14 cellular contexts compared by ENCODE assay signal in genomic region chr2:42339191-42339912, GRCh38. TPM values are rescaled to one million over a fixed set of nuclear protein-coding genes. Genes with fewer than 3 reads are reported as not detected.
A peak's percentile ranks its signal among the peaks of the same experiment; 100 is the strongest.
DNase-seq lines count a peak whose midpoint lies in the region; ATAC-seq and TF ChIP-seq lines count a peak whose summit lies in the region.
"Had no signal": no experiment of that assay in that cellular context is flagged by ENCODE, and none has a peak within 500 bp of the region (broad histone marks: within the 10 kb centered on the region; RNA-seq: fewer than 3 reads in every experiment).

No MANE protein-coding gene starts in this region.

- no peak overlapping the region for H2AFZ ChIP-seq in SK-N-SH (ENCODE audit: low read depth)

- CTCF ChIA-PET in SK-N-SH (lab: Yijun Ruan, JAX), result interaction anchor here (0.6 to 4.5 kb wide), 7 partner anchors 11 to 326 kb away, joined by 3 to 28 read pairs (median 3); no protein-coding TSS in a partner anchor

- no peak for TF ChIP-seq RAD21 in SK-N-SH (IDR thresholded peaks at IDR 0.05; ENCODE audit: low read length)

- H3K36me3 ChIP-seq in SK-N-SH (replicated peaks in 1 of 2; ENCODE audit: control insufficient read depth in 1 of 2, insufficient read depth in 2 of 2, low read length in 1 of 2), result peaks cover 30 to 31% of the 10 kb centered on the region in 2 experiments
- H3K36me3 ChIP-seq: ovary had no signal

- no peak for DNase-seq in activated T-cell treated with anti-CD3 and anti-CD28 coated beads, Interleukin-2, amount 50 U/mL, for 24 hours
- DNase-seq in activated T-cell treated with anti-CD3 and anti-CD28 coated beads, Interleukin-2, amount 50 U/mL, for 72 hours, result no peak
- DNase-seq in SK-N-SH (peak; percentile 46), glutamatergic neuron (peak; percentile 48), type B pancreatic cell (ENCODE audit: extremely low spot score, unreplicated experiment) (no peak), SIG-M5 (lab: John Stamatoyannopoulos, UW) (no peak), NCI-H1092 (lab: John Stamatoyannopoulos, UW) (no peak)
- DNase-seq: IMR-90, kidney, NCI-H345, ovary, testis had no signal

- WGBS in SK-N-SH (ENCODE audit: low lambda C conversion rate), result 94% methylated on average over 21 of the region's 21 CpGs

- no peaks in the 10 kb centered on the region for H3K9me3 Mint-ChIP-seq in activated T-cell treated with anti-CD3 and anti-CD28 coated beads, Interleukin-2, amount 50 U/mL, for 24 hours
- peaks cover 0 to 6% of the 10 kb centered on the region in 2 donors for H3K9me3 Mint-ChIP-seq in activated T-cell treated with anti-CD3 and anti-CD28 coated beads, Interleukin-2, amount 50 U/mL, for 72 hours
- peaks cover 5% of the 10 kb centered on the region for H3K9me3 Mint-ChIP-seq in glutamatergic neuron (ENCODE audit: unreplicated experiment)
- H3K9me3 Mint-ChIP-seq in type B pancreatic cell, result no peaks in the 10 kb centered on the region

- POLR2A ChIA-PET in SK-N-SH (lab: Yijun Ruan, JAX), result no interaction called here

- no peaks in the 10 kb centered on the region for H3K27me3 Mint-ChIP-seq in activated T-cell treated with anti-CD3 and anti-CD28 coated beads, Interleukin-2, amount 50 U/mL, for 24 hours
- no peaks in the 10 kb centered on the region for H3K27me3 Mint-ChIP-seq in activated T-cell treated with anti-CD3 and anti-CD28 coated beads, Interleukin-2, amount 50 U/mL, for 72 hours (ENCODE audit: low read depth)
- H3K27me3 Mint-ChIP-seq in glutamatergic neuron (ENCODE audit: unreplicated experiment) (peaks cover 3% of the 10 kb centered on the region), type B pancreatic cell (no peaks in the 10 kb centered on the region)

- TF ChIP-seq CTCF in SK-N-SH (IDR thresholded peaks at IDR 0.05) (peak; percentile 12; the same call in 1 of the 2 replicates), glutamatergic neuron (IDR thresholded peaks at IDR 0.05; ENCODE audit: partially characterized antibody, unreplicated experiment) (peak; percentile 34), type B pancreatic cell (conservative IDR thresholded peaks at IDR 0.05) (peak; percentile 23)

- no peak overlapping the region for H3K4me2 ChIP-seq in SK-N-SH
- H3K4me2 ChIP-seq: BLaER1 had no signal

- H3K79me2 ChIP-seq in SK-N-SH (ENCODE audit: insufficient read depth), result peaks cover 50% of the 10 kb centered on the region

- H3F3A ChIP-seq in SK-N-SH (replicated peaks; ENCODE audit: insufficient read depth), result peaks cover 8% of the 10 kb centered on the region

- H3K4me1 ChIP-seq in SK-N-SH (ENCODE audit: control insufficient read depth in 1 of 2, insufficient read depth in 2 of 2, low read depth in 1 of 2, low read length in 1 of 2), result peaks cover 17 to 19% of the 10 kb centered on the region in 2 experiments; a peak in 3 of 4 replicates

- peak overlapping the region; percentile 78 for H3K27ac Mint-ChIP-seq in activated T-cell treated with anti-CD3 and anti-CD28 coated beads, Interleukin-2, amount 50 U/mL, for 24 hours
- H3K27ac Mint-ChIP-seq in activated T-cell treated with anti-CD3 and anti-CD28 coated beads, Interleukin-2, amount 50 U/mL, for 72 hours, result no peak overlapping the region
- H3K27ac Mint-ChIP-seq in glutamatergic neuron (ENCODE audit: unreplicated experiment) (no peak overlapping the region), type B pancreatic cell (peak overlapping the region; percentile 79)

- no peak overlapping the region for H3K4me3 ChIP-seq in SK-N-SH (ENCODE audit: low read depth in 2 of 2, low read length in 1 of 2)
- H3K4me3 ChIP-seq: BLaER1, ovary, testis had no signal

- H3K9me3 ChIP-seq in SK-N-SH, result no peaks in the 10 kb centered on the region
- H3K9me3 ChIP-seq: BLaER1, ovary, testis had no signal

- H3K4me3 Mint-ChIP-seq in activated T-cell treated with anti-CD3 and anti-CD28 coated beads, Interleukin-2, amount 50 U/mL, for 24 hours, result no peak overlapping the region
- H3K4me3 Mint-ChIP-seq in activated T-cell treated with anti-CD3 and anti-CD28 coated beads, Interleukin-2, amount 50 U/mL, for 72 hours, result no peak overlapping the region
- no peak overlapping the region for H3K4me3 Mint-ChIP-seq in glutamatergic neuron (ENCODE audit: unreplicated experiment)
- no peak overlapping the region for H3K4me3 Mint-ChIP-seq in type B pancreatic cell

- peaks cover 93% of the 10 kb centered on the region for H3K36me3 Mint-ChIP-seq in activated T-cell treated with anti-CD3 and anti-CD28 coated beads, Interleukin-2, amount 50 U/mL, for 24 hours (ENCODE audit: low read depth)
- peaks cover 12 to 39% of the 10 kb centered on the region in 2 donors for H3K36me3 Mint-ChIP-seq in activated T-cell treated with anti-CD3 and anti-CD28 coated beads, Interleukin-2, amount 50 U/mL, for 72 hours (ENCODE audit: insufficient read depth in 2 of 2)
- H3K36me3 Mint-ChIP-seq in glutamatergic neuron (ENCODE audit: unreplicated experiment), result peaks cover 8% of the 10 kb centered on the region
- H3K36me3 Mint-ChIP-seq in type B pancreatic cell, result peaks cover 47% of the 10 kb centered on the region

- peaks cover 35% of the 10 kb centered on the region for H3K4me1 Mint-ChIP-seq in activated T-cell treated with anti-CD3 and anti-CD28 coated beads, Interleukin-2, amount 50 U/mL, for 24 hours (ENCODE audit: low read depth)
- H3K4me1 Mint-ChIP-seq in activated T-cell treated with anti-CD3 and anti-CD28 coated beads, Interleukin-2, amount 50 U/mL, for 72 hours (ENCODE audit: low read depth), result peaks cover 27% of the 10 kb centered on the region
- H3K4me1 Mint-ChIP-seq in glutamatergic neuron (ENCODE audit: low read depth, unreplicated experiment) (peaks cover 15% of the 10 kb centered on the region), type B pancreatic cell (ENCODE audit: unreplicated experiment) (peaks cover 34% of the 10 kb centered on the region)

- no peaks in the 10 kb centered on the region for H3K27me3 ChIP-seq in SK-N-SH (ENCODE audit: insufficient read depth)
- H3K27me3 ChIP-seq: BLaER1, ovary, testis had no signal

- no peak for ATAC-seq in activated T-cell treated with anti-CD3 and anti-CD28 coated beads, Interleukin-2, amount 50 U/mL, for 72 hours (replicated peaks in 1 of 2)
- no peak for ATAC-seq in GM21619 (IDR thresholded peaks at IDR 0.05; ENCODE audit: unreplicated experiment)

- H3K9ac ChIP-seq in SK-N-SH, result no peak overlapping the region
- H3K9ac ChIP-seq: BLaER1 had no signal

- H3K9me2 ChIP-seq in SK-N-SH, result no peaks in the 10 kb centered on the region

- no peak overlapping the region; a peak in 1 of 4 replicates for H3K27ac ChIP-seq in SK-N-SH (ENCODE audit: low read depth in 2 of 2, low read length in 1 of 2)
- H3K27ac ChIP-seq: BLaER1, ovary, testis had no signal

- no peak for TF ChIP-seq EP300 in SK-N-SH (IDR thresholded peaks at IDR 0.05; ENCODE audit: borderline replicate concordance in 1 of 2, low read depth in 1 of 2, low read length in 1 of 2)

- H4K20me1 ChIP-seq in SK-N-SH (ENCODE audit: insufficient read depth), result no peaks in the 10 kb centered on the region

TF ChIP-seq in SK-N-SH, 30 proteins besides CTCF, POLR2A, EP300 and RAD21:
- TF ChIP-seq RCOR1 (IDR thresholded peaks at IDR 0.05; ENCODE audit: low read length), result no peak
- no peak for TF ChIP-seq FOXM1 (IDR thresholded peaks at IDR 0.05; ENCODE audit: low read depth)
- TF ChIP-seq IRF3 (IDR thresholded peaks at IDR 0.05; ENCODE audit: low read depth, low read length), result no peak
- TF ChIP-seq ELF1 (IDR thresholded peaks at IDR 0.05), result no peak
- TF ChIP-seq YY1 (IDR thresholded peaks at IDR 0.05; ENCODE audit: low read depth), result no peak
- no peak for TF ChIP-seq GABPA (IDR thresholded peaks at IDR 0.05; ENCODE audit: low read depth)
- no peak for TF ChIP-seq PBX3 (IDR thresholded peaks at IDR 0.05)

RNA-seq across cellular contexts. Expression of gene COX7A2L, which starts 21.7 kb away (rescaled TPM):
- total RNA-seq in activated T-cell treated with anti-CD3 and anti-CD28 coated beads, Interleukin-2, amount 50 U/mL, for 72 hours, result 100 to 1,000 TPM; 140 to 157 TPM
- polyA plus RNA-seq in SK-N-SH (2012; rRNA removed), result 77.6 and 82.3 TPM in 2 replicates
- polyA plus RNA-seq in SK-N-SH (2012; cell fraction: cytosol; rRNA removed), result 116 and 144 TPM in 2 replicates
- 27.9 and 31.9 TPM in 2 replicates for polyA plus RNA-seq in SK-N-SH (2012; cell fraction: nucleus; rRNA removed)
- total RNA-seq in glutamatergic neuron (ENCODE audit: unreplicated experiment), result 98.8 TPM
- total RNA-seq in type B pancreatic cell (ENCODE audit: low replicate concordance), result 93.2 and 95.5 TPM in 2 replicates

Comparison
In these comparisons a context has a peak if more than half of its experiments do, and no peak if none do; other contexts are left out.
1. H3K27ac Mint-ChIP-seq: peak in activated T-cell treated with anti-CD3 and anti-CD28 coated beads, Interleukin-2, amount 50 U/mL, for 24 hours (single experiment) and type B pancreatic cell (single experiment); none in activated T-cell treated with anti-CD3 and anti-CD28 coated beads, Interleukin-2, amount 50 U/mL, for 72 hours (single experiment) and glutamatergic neuron (single experiment).
2. DNase-seq: peak in SK-N-SH (single experiment) and glutamatergic neuron (single experiment); none in activated T-cell treated with anti-CD3 and anti-CD28 coated beads, Interleukin-2, amount 50 U/mL, for 24 hours (single experiment), activated T-cell treated with anti-CD3 and anti-CD28 coated beads, Interleukin-2, amount 50 U/mL, for 72 hours (0 of 2), type B pancreatic cell (single experiment), SIG-M5 (single experiment) and NCI-H1092 (single experiment).
3. Peak in every context shown above with its lines, with median percentiles within 50 percentile points of each other: CTCF ChIP-seq.